ENCODE assay signal across 9 cellular contexts in genomic region chr6:108904731-108905130, GRCh38. TPM values are rescaled to one million over a fixed set of nuclear protein-coding genes. Genes with fewer than 3 reads are reported as not detected.
DNase-seq lines count a peak whose midpoint lies in the region; ATAC-seq, FAIRE-seq and TF ChIP-seq lines count a peak whose summit lies in the region.
"Had no signal": no experiment of that assay in that cellular context is flagged by ENCODE, and none has a peak within 500 bp of the region (broad histone marks: within the 10 kb centered on the region; RNA-seq: fewer than 3 reads in every experiment).

No MANE protein-coding gene starts in this region.

- H3F3A ChIP-seq in SK-N-SH (replicated peaks; ENCODE audit: insufficient read depth), result peaks cover 10% of the 10 kb centered on the region

- no peaks in the 10 kb centered on the region for H3K79me2 ChIP-seq in SK-N-SH (ENCODE audit: insufficient read depth)

- no peaks in the 10 kb centered on the region for H3K9me2 ChIP-seq in SK-N-SH

- DNase-seq in GM19239 (ENCODE audit: insufficient read length, low spot score), result peak; percentile 45
- peak; percentile 56 for DNase-seq in LoVo (ENCODE audit: low spot score)
- DNase-seq in pancreas, result no peak
- DNase-seq in NCI-H146 (lab: John Stamatoyannopoulos, UW), result no peak
- DNase-seq in SK-N-SH, result no peak
- DNase-seq in T1000 (lab: John Stamatoyannopoulos, UW), result no peak
- no peak for DNase-seq in CD1c-positive myeloid dendritic cell (ENCODE audit: extremely low spot score)
- DNase-seq: occipital lobe had no signal

- no peak overlapping the region for H3K9ac ChIP-seq in SK-N-SH

- no peak for TF ChIP-seq EP300 in SK-N-SH (IDR thresholded peaks at IDR 0.05; ENCODE audit: borderline replicate concordance in 1 of 2, low read depth in 1 of 2, low read length in 1 of 2)

- no peak overlapping the region for H3K4me2 ChIP-seq in SK-N-SH

- H3K36me3 ChIP-seq in pancreas (no peaks in the 10 kb centered on the region), SK-N-SH (replicated peaks in 1 of 2; ENCODE audit: control insufficient read depth in 1 of 2, insufficient read depth in 2 of 2, low read length in 1 of 2) (no peaks in the 10 kb centered on the region)

- H3K4me3 ChIP-seq in pancreas (no peak overlapping the region), SK-N-SH (ENCODE audit: low read depth in 2 of 2, low read length in 1 of 2) (no peak overlapping the region)

- H3K9me3 ChIP-seq in pancreas (no peaks in the 10 kb centered on the region), SK-N-SH (no peaks in the 10 kb centered on the region)

- H3K27me3 ChIP-seq in pancreas (no peaks in the 10 kb centered on the region), SK-N-SH (ENCODE audit: insufficient read depth) (no peaks in the 10 kb centered on the region)

- TF ChIP-seq CTCF in pancreas (IDR thresholded peaks at IDR 0.05) (no peak), SK-N-SH (IDR thresholded peaks at IDR 0.05) (no peak)

- POLR2A ChIA-PET in SK-N-SH (lab: Yijun Ruan, JAX), result no interaction called here

- no peak overlapping the region for H2AFZ ChIP-seq in SK-N-SH (ENCODE audit: low read depth)

- H3K27ac ChIP-seq in pancreas (no peak overlapping the region), SK-N-SH (ENCODE audit: low read depth in 2 of 2, low read length in 1 of 2) (no peak overlapping the region)

- H3K4me1 ChIP-seq in pancreas (peaks cover 0 to 14% (median 11%) of the 10 kb centered on the region in 3 donors), SK-N-SH (ENCODE audit: control insufficient read depth in 1 of 2, insufficient read depth in 2 of 2, low read depth in 1 of 2, low read length in 1 of 2) (peaks cover 2 to 8% of the 10 kb centered on the region in 2 experiments; a peak in 2 of 4 replicates)

- FAIRE-seq in GM19239 (lab: Jason Lieb, UNC) (peak; percentile 95), pancreas (lab: Jason Lieb, UNC) (no peak)

- ATAC-seq in HG02763 (IDR thresholded peaks at IDR 0.05; ENCODE audit: unreplicated experiment) (peak; percentile 98), pancreas (peak in 3 of 4 donors; percentile 47 to 76 (median 70))

- TF ChIP-seq RAD21 in SK-N-SH (IDR thresholded peaks at IDR 0.05; ENCODE audit: low read length), result no peak

- intact Hi-C loops in pancreas (cut with DNase I), result no loop called here

- 64 to 68% methylated on average over 3 of the region's 3 CpGs for WGBS in pancreas, 2 donors
- 95% methylated on average over 3 of the region's 3 CpGs for WGBS in SK-N-SH (ENCODE audit: low lambda C conversion rate)

- CTCF ChIA-PET in SK-N-SH (lab: Yijun Ruan, JAX), result interaction anchor here (0.9 to 5.2 kb wide), 4 partner anchors 11 to 131 kb away, joined by 3 to 23 read pairs (median 3); no protein-coding TSS in a partner anchor

- H4K20me1 ChIP-seq in SK-N-SH (ENCODE audit: insufficient read depth), result no peaks in the 10 kb centered on the region

TF ChIP-seq in SK-N-SH, 30 proteins besides CTCF, POLR2A, EP300 and RAD21:
- no peak for TF ChIP-seq TEAD4 (IDR thresholded peaks at IDR 0.05; ENCODE audit: borderline replicate concordance, insufficient read depth)
- TF ChIP-seq MXI1 (IDR thresholded peaks at IDR 0.05; ENCODE audit: low read depth, low read length), result no peak
TF ChIP-seq in SK-N-SH: peak in this region for 0.

RNA-seq across cellular contexts. Expression of gene ARMC2, which starts 56.5 kb away (rescaled TPM):
- 1 to 10 TPM; 2.3 to 4.1 (median 2.5) TPM for total RNA-seq in pancreas
- polyA plus RNA-seq in pancreas (1 to 10 TPM; 1.4 to 2.5 TPM), SK-N-SH (2012; rRNA removed) (2.4 and 4.3 TPM in 2 replicates)
- polyA plus RNA-seq in SK-N-SH (2012; cell fraction: cytosol; rRNA removed), result 3.4 and 3.8 TPM in 2 replicates
- 3.7 and 6.5 TPM in 2 replicates for polyA plus RNA-seq in SK-N-SH (2012; cell fraction: nucleus; rRNA removed)

Comparison
In these comparisons a context has a peak if more than half of its experiments do, and no peak if none do; other contexts are left out.
1. DNase-seq: peak in GM19239 (single experiment) and LoVo (single experiment); none in pancreas (0 of 6), NCI-H146 (single experiment), SK-N-SH (single experiment), T1000 (single experiment) and CD1c-positive myeloid dendritic cell (single experiment).